ENCODE assay signal across 24 cellular contexts in genomic region chr3:49151610-49152009, GRCh38. TPM values are rescaled to one million over a fixed set of nuclear protein-coding genes. Genes with fewer than 3 reads are reported as not detected.
"Had no signal": no experiment of that assay in that cellular context is flagged by ENCODE, and none has a peak within 500 bp of the region (broad histone marks: within the 10 kb centered on the region; RNA-seq: fewer than 3 reads in every experiment).

No MANE protein-coding gene starts in this region.

- H3K36me3 Mint-ChIP-seq: activated naive CD8-positive, alpha-beta T cell had no signal

- H3K36me3 ChIP-seq: brain microvascular endothelial cell, gastrocnemius medialis, heart left ventricle had no signal

- H3K4me1 Mint-ChIP-seq: activated CD4-positive, alpha-beta memory T cell treated with anti-CD3 and anti-CD28 coated beads, Interleukin-2, amount 10 ng/mL, durations not matched to agents 7 days and 5 days; activated CD4-positive, alpha-beta T cell treated with anti-CD3 and anti-CD28 coated beads, Interleukin-2, amount 10 ng/mL, durations not matched to agents 7 days and 5 days; endodermal cell had no signal

- ATAC-seq: activated T-cell treated with anti-CD3 and anti-CD28 coated beads, Interleukin-2, amount 50 U/mL, for 4 hours; esophagus mucosa; foreskin keratinocyte; gastrocnemius medialis; heart left ventricle had no signal

- H3K4me3 Mint-ChIP-seq: activated CD4-positive, alpha-beta memory T cell treated with anti-CD3 and anti-CD28 coated beads, Interleukin-2, amount 10 ng/mL, durations not matched to agents 7 days and 5 days; activated CD4-positive, alpha-beta T cell treated with anti-CD3 and anti-CD28 coated beads, Interleukin-2, amount 10 ng/mL, durations not matched to agents 7 days and 5 days; activated naive CD4-positive, alpha-beta T cell treated with anti-CD3 and anti-CD28 coated beads for 36 hours; activated naive CD8-positive, alpha-beta T cell; activated T-cell treated with anti-CD3 and anti-CD28 coated beads, Interleukin-2, amount 50 U/mL, for 4 hours; endodermal cell had no signal

- H3K4me3 ChIP-seq: gastrocnemius medialis, heart left ventricle had no signal

- H3K9me3 Mint-ChIP-seq: activated CD4-positive, alpha-beta memory T cell treated with anti-CD3 and anti-CD28 coated beads, Interleukin-2, amount 10 ng/mL, durations not matched to agents 7 days and 5 days; activated CD4-positive, alpha-beta T cell treated with anti-CD3 and anti-CD28 coated beads, Interleukin-2, amount 10 ng/mL, durations not matched to agents 7 days and 5 days; activated naive CD4-positive, alpha-beta T cell treated with anti-CD3 and anti-CD28 coated beads for 36 hours; activated T-cell treated with anti-CD3 and anti-CD28 coated beads, Interleukin-2, amount 50 U/mL, for 4 hours; activated T-helper 2 cell treated with anti-CD3 and anti-CD28 coated beads, Interferon-gamma antibody, Interleukin-2, Interleukin-4, amounts not matched to agents 10 μg/mL and 5 μg/mL and 100 μg/mL, durations not matched to agents 14 hours and 24 hours and 36 hours; endodermal cell had no signal

- H3K27ac ChIP-seq: brain microvascular endothelial cell, foreskin keratinocyte, gastrocnemius medialis, heart left ventricle had no signal

- H3K4me1 ChIP-seq: foreskin keratinocyte, gastrocnemius medialis, heart left ventricle had no signal

- H3K9me3 ChIP-seq: gastrocnemius medialis, heart left ventricle had no signal

- DNase-seq: activated CD4-positive, alpha-beta memory T cell treated with anti-CD3 and anti-CD28 coated beads, Interleukin-2, amount 10 ng/mL, durations not matched to agents 7 days and 5 days; activated CD4-positive, alpha-beta T cell treated with anti-CD3 and anti-CD28 coated beads for 1 hour; activated CD4-positive, alpha-beta T cell treated with anti-CD3 and anti-CD28 coated beads for 4 hours; activated CD4-positive, alpha-beta T cell treated with anti-CD3 and anti-CD28 coated beads, Interleukin-2, amount 10 ng/mL, durations not matched to agents 7 days and 5 days; activated CD4-positive, alpha-beta T cell treated with anti-CD3 and anti-CD28 coated beads, Interleukin-2, amount 50 U/mL, for 4 hours; activated effector memory CD4-positive, alpha-beta T cell treated with anti-CD3 and anti-CD28 coated beads, Interleukin-2, amount 50 U/mL, for 16 hours; activated naive CD4-positive, alpha-beta T cell treated with anti-CD3 and anti-CD28 coated beads for 36 hours; activated T-cell treated with anti-CD3 and anti-CD28 coated beads, Interleukin-2, amount 50 U/mL, for 4 hours; amniotic stem cell; anterior cingulate cortex; brain microvascular endothelial cell; cortex of kidney; dermis blood vessel endothelial cell; effector CD8-positive, alpha-beta T cell; endodermal cell; foreskin keratinocyte; gastrocnemius medialis; glutamatergic neuron; heart left ventricle; T-helper 1 cell; T-helper 2 cell had no signal

- H3K27ac Mint-ChIP-seq: activated CD4-positive, alpha-beta memory T cell treated with anti-CD3 and anti-CD28 coated beads, Interleukin-2, amount 10 ng/mL, durations not matched to agents 7 days and 5 days; activated CD4-positive, alpha-beta T cell treated with anti-CD3 and anti-CD28 coated beads, Interleukin-2, amount 10 ng/mL, durations not matched to agents 7 days and 5 days; activated naive CD4-positive, alpha-beta T cell treated with anti-CD3 and anti-CD28 coated beads for 36 hours; activated naive CD8-positive, alpha-beta T cell; activated T-helper 2 cell treated with anti-CD3 and anti-CD28 coated beads, Interferon-gamma antibody, Interleukin-2, Interleukin-4, amounts not matched to agents 10 μg/mL and 5 μg/mL and 100 μg/mL, durations not matched to agents 14 hours and 24 hours and 36 hours; endodermal cell had no signal

- H3K27me3 Mint-ChIP-seq: activated CD4-positive, alpha-beta memory T cell treated with anti-CD3 and anti-CD28 coated beads, Interleukin-2, amount 10 ng/mL, durations not matched to agents 7 days and 5 days; activated CD4-positive, alpha-beta T cell treated with anti-CD3 and anti-CD28 coated beads, Interleukin-2, amount 10 ng/mL, durations not matched to agents 7 days and 5 days; activated naive CD8-positive, alpha-beta T cell had no signal

- H3K27me3 ChIP-seq: brain microvascular endothelial cell, foreskin keratinocyte, gastrocnemius medialis, heart left ventricle had no signal

RNA-seq across cellular contexts. Expression of gene LAMB2, which starts 18.8 kb away (rescaled TPM):
- total RNA-seq: activated CD4-positive, alpha-beta memory T cell treated with anti-CD3 and anti-CD28 coated beads, Interleukin-2, amount 10 ng/mL, durations not matched to agents 7 days and 5 days; activated CD4-positive, alpha-beta T cell treated with anti-CD3 and anti-CD28 coated beads, Interleukin-2, amount 10 ng/mL, durations not matched to agents 7 days and 5 days; activated naive CD4-positive, alpha-beta T cell treated with anti-CD3 and anti-CD28 coated beads for 36 hours had no signal
